13 cellular contexts compared by ENCODE assay signal in genomic region chr1:31980835-31981782, GRCh38. TPM values are rescaled to one million over a fixed set of nuclear protein-coding genes. Genes with fewer than 3 reads are reported as not detected.
DNase-seq lines count a peak whose midpoint lies in the region; ATAC-seq and TF ChIP-seq lines count a peak whose summit lies in the region.
"Had no signal": no experiment of that assay in that cellular context is flagged by ENCODE, and none has a peak within 500 bp of the region (broad histone marks: within the 10 kb centered on the region; RNA-seq: fewer than 3 reads in every experiment).

No MANE protein-coding gene starts in this region.

- intact Hi-C loops in activated naive CD4-positive, alpha-beta T cell treated with anti-CD3 and anti-CD28 coated beads for 36 hours (cut with micrococcal nuclease) = no loop called here
- intact Hi-C loops in heart right ventricle (cut with DNase I) = loop anchor here in 1 of 10 donors (10.0 kb wide), 2 partner anchors 74 to 316 kb away; no protein-coding TSS in a partner anchor

- no peak overlapping the region for H3K27ac ChIP-seq in substantia nigra (ENCODE audit: low read depth, low read length, poor library complexity, severe bottlenecking)
- H3K27ac ChIP-seq in heart right ventricle = peak overlapping the region in 1 of 10 donors; percentile 22

- DNase-seq in activated naive CD4-positive, alpha-beta T cell treated with anti-CD3 and anti-CD28 coated beads for 36 hours = no peak
- no peak for DNase-seq in activated naive CD4-positive, alpha-beta T cell (lab: John Stamatoyannopoulos, UW)
- DNase-seq in activated naive CD4-positive, alpha-beta T cell treated with anti-CD3 and anti-CD28 coated beads, Interleukin-2, amount 50 U/mL, for 72 hours (ENCODE audit: low spot score in 2 of 2) = no peak
- DNase-seq in stimulated activated naive B cell treated with anti-CD40 and anti-IgM and Interleukin-4, amounts not matched to agents 10 μg/mL and 1 μg/mL and 100 μg/mL, for 72 hours = peak; percentile 40
- no peak for DNase-seq in NCI-H69 (lab: John Stamatoyannopoulos, UW)
- no peak for DNase-seq in substantia nigra (lab: John Stamatoyannopoulos, UW)
- no peak for DNase-seq in heart right ventricle
- DNase-seq: endodermal cell; left ventricle myocardium superior; NCI-H1105 treated with DMSO at 0.1 percent for 48 hours; NCI-H526 treated with DMSO at 0.1 percent for 48 hours; stimulated activated CD8-positive, alpha-beta memory T cell treated with anti-CD3 and anti-CD28 coated beads, Interleukin-4, amount 100 ng/mL, for 48 hours had no signal

- no peak overlapping the region for H3K4me3 ChIP-seq in heart right ventricle

- H3K27ac Mint-ChIP-seq in activated naive CD4-positive, alpha-beta T cell treated with anti-CD3 and anti-CD28 coated beads for 36 hours = peak overlapping the region; percentile 42
- peak overlapping the region; percentile 50 to 81 for H3K27ac Mint-ChIP-seq in activated naive CD4-positive, alpha-beta T cell treated with anti-CD3 and anti-CD28 coated beads, Interleukin-2, amount 50 U/mL, for 72 hours
- peak overlapping the region; percentile 31 for H3K27ac Mint-ChIP-seq in stimulated activated naive B cell treated with anti-CD40 and anti-IgM and Interleukin-4, amounts not matched to agents 10 μg/mL and 1 μg/mL and 100 μg/mL, for 72 hours
- H3K27ac Mint-ChIP-seq: endodermal cell had no signal

- no peaks in the 10 kb centered on the region for H3K36me3 Mint-ChIP-seq in activated naive CD4-positive, alpha-beta T cell treated with anti-CD3 and anti-CD28 coated beads for 36 hours (ENCODE audit: low read depth)
- peaks cover 0 to 13% of the 10 kb centered on the region in 2 donors for H3K36me3 Mint-ChIP-seq in activated naive CD4-positive, alpha-beta T cell treated with anti-CD3 and anti-CD28 coated beads, Interleukin-2, amount 50 U/mL, for 72 hours
- H3K36me3 Mint-ChIP-seq in stimulated activated naive B cell treated with anti-CD40 and anti-IgM and Interleukin-4, amounts not matched to agents 10 μg/mL and 1 μg/mL and 100 μg/mL, for 72 hours = no peaks in the 10 kb centered on the region

- WGBS in heart right ventricle, 2 donors = 87 to 88% methylated on average over 12 of the region's 12 CpGs

- no peaks in the 10 kb centered on the region for H3K9me3 ChIP-seq in heart right ventricle

- no peak for TF ChIP-seq CTCF in heart right ventricle (IDR thresholded peaks at IDR 0.05)

- peaks cover 48% of the 10 kb centered on the region for H3K4me1 Mint-ChIP-seq in activated naive CD4-positive, alpha-beta T cell treated with anti-CD3 and anti-CD28 coated beads for 36 hours (ENCODE audit: low read depth)
- peaks cover 34 to 46% of the 10 kb centered on the region in 2 donors for H3K4me1 Mint-ChIP-seq in stimulated activated naive B cell treated with anti-CD40 and anti-IgM and Interleukin-4, amounts not matched to agents 10 μg/mL and 1 μg/mL and 100 μg/mL, for 72 hours

- no peaks in the 10 kb centered on the region for H3K9me3 Mint-ChIP-seq in activated naive CD4-positive, alpha-beta T cell treated with anti-CD3 and anti-CD28 coated beads for 36 hours
- H3K9me3 Mint-ChIP-seq in activated naive CD4-positive, alpha-beta T cell treated with anti-CD3 and anti-CD28 coated beads, Interleukin-2, amount 50 U/mL, for 72 hours = no peaks in the 10 kb centered on the region
- no peaks in the 10 kb centered on the region for H3K9me3 Mint-ChIP-seq in stimulated activated naive B cell treated with anti-CD40 and anti-IgM and Interleukin-4, amounts not matched to agents 10 μg/mL and 1 μg/mL and 100 μg/mL, for 72 hours

- H3K4me3 Mint-ChIP-seq in activated naive CD4-positive, alpha-beta T cell treated with anti-CD3 and anti-CD28 coated beads for 36 hours = no peak overlapping the region
- H3K4me3 Mint-ChIP-seq in stimulated activated naive B cell treated with anti-CD40 and anti-IgM and Interleukin-4, amounts not matched to agents 10 μg/mL and 1 μg/mL and 100 μg/mL, for 72 hours = peak overlapping the region in 1 of 2 donors; percentile 62
- H3K4me3 Mint-ChIP-seq: endodermal cell had no signal

- no peaks in the 10 kb centered on the region for H3K27me3 Mint-ChIP-seq in activated naive CD4-positive, alpha-beta T cell treated with anti-CD3 and anti-CD28 coated beads for 36 hours (ENCODE audit: low read depth)
- no peaks in the 10 kb centered on the region for H3K27me3 Mint-ChIP-seq in stimulated activated naive B cell treated with anti-CD40 and anti-IgM and Interleukin-4, amounts not matched to agents 10 μg/mL and 1 μg/mL and 100 μg/mL, for 72 hours

- H3K4me1 ChIP-seq in heart right ventricle = peaks cover 0 to 35% (median 10%) of the 10 kb centered on the region in 9 donors

- H3K36me3 ChIP-seq in heart right ventricle = no peaks in the 10 kb centered on the region

- ATAC-seq in HG03108 (IDR thresholded peaks at IDR 0.05; ENCODE audit: unreplicated experiment) (peak; percentile 48), heart right ventricle (no peak)
- no peak for ATAC-seq in activated naive CD4-positive, alpha-beta T cell treated with anti-CD3 and anti-CD28 coated beads, Interleukin-2, amount 50 U/mL, for 72 hours
- peak; percentile 80 to 84 for ATAC-seq in stimulated activated naive B cell treated with anti-CD40 and anti-IgM and Interleukin-4, amounts not matched to agents 10 μg/mL and 1 μg/mL and 100 μg/mL, for 72 hours (replicated peaks)
- ATAC-seq: left ventricle myocardium superior had no signal

- no peaks in the 10 kb centered on the region for H3K27me3 ChIP-seq in heart right ventricle

- CTCF ChIA-PET in activated naive CD4-positive, alpha-beta T cell treated with anti-CD3 and anti-CD28 coated beads for 36 hours (lab: Charles Lee) = no interaction called here

RNA-seq across cellular contexts. Expression of gene KHDRBS1, which starts 32.6 kb away (rescaled TPM):
- total RNA-seq in activated naive CD4-positive, alpha-beta T cell treated with anti-CD3 and anti-CD28 coated beads for 36 hours = 100 to 1,000 TPM; 189 to 198 TPM
- total RNA-seq in activated naive CD4-positive, alpha-beta T cell treated with anti-CD3 and anti-CD28 coated beads, Interleukin-2, amount 50 U/mL, for 72 hours = 100 to 1,000 TPM; 159 to 210 TPM
- total RNA-seq in heart right ventricle = 10 to 100 TPM; 64.6 to 78.3 (median 67.1) TPM
- 10 to 100 TPM; 33.2 to 41.2 TPM for polyA plus RNA-seq in heart right ventricle

RNA-seq across cellular contexts. Expression of gene PTP4A2, which starts 42.9 kb away (rescaled TPM):
- total RNA-seq in activated naive CD4-positive, alpha-beta T cell treated with anti-CD3 and anti-CD28 coated beads for 36 hours = 100 to 1,000 TPM; 240 to 263 TPM
- total RNA-seq in activated naive CD4-positive, alpha-beta T cell treated with anti-CD3 and anti-CD28 coated beads, Interleukin-2, amount 50 U/mL, for 72 hours = 100 to 1,000 TPM; 216 to 408 TPM
- total RNA-seq in heart right ventricle = 100 to 1,000 TPM; 206 to 506 (median 236) TPM
- polyA plus RNA-seq in heart right ventricle = 100 to 1,000 TPM in 1 of 2 donors, 10 to 100 TPM in 1; 49.5 to 154 TPM

Comparison
In these comparisons a context has a peak if more than half of its experiments do, and no peak if none do; other contexts are left out.
1. ATAC-seq: peak in HG03108 (single experiment) and stimulated activated naive B cell treated with anti-CD40 and anti-IgM and Interleukin-4, amounts not matched to agents 10 μg/mL and 1 μg/mL and 100 μg/mL, for 72 hours (2 of 2); none in activated naive CD4-positive, alpha-beta T cell treated with anti-CD3 and anti-CD28 coated beads, Interleukin-2, amount 50 U/mL, for 72 hours (0 of 2) and heart right ventricle (0 of 8).
2. Peak in every context shown above with its lines, with median percentiles within 50 percentile points of each other: H3K27ac Mint-ChIP-seq.